Comparison of ENCODE assay signal across 10 cellular contexts in genomic region chr1:6360517-6360916, GRCh38. TPM values are rescaled to one million over a fixed set of nuclear protein-coding genes. Genes with fewer than 3 reads are reported as not detected.
DNase-seq lines count a peak whose midpoint lies in the region; ATAC-seq and TF ChIP-seq lines count a peak whose summit lies in the region.
"Had no signal": no experiment of that assay in that cellular context is flagged by ENCODE, and none has a peak within 500 bp of the region (broad histone marks: within the 10 kb centered on the region; RNA-seq: fewer than 3 reads in every experiment).

No MANE protein-coding gene starts in this region.

- peaks cover 13 to 31% of the 10 kb centered on the region in 2 donors for H3K4me1 ChIP-seq in left lung

- POLR2A ChIA-PET in activated CD4-positive, alpha-beta memory T cell treated with anti-CD3 and anti-CD28 coated beads for 36 hours (lab: Charles Lee), result interaction anchor here (3.9 kb wide), 1 partner anchor 33 kb away, joined by 34 read pairs; the partner anchor contains the start of gene ACOT7

- H3K4me3 ChIP-seq in left lung, result no peak overlapping the region

- no peak for ATAC-seq in left lung
- ATAC-seq in stimulated activated naive B cell treated with anti-CD40 and anti-IgM and Interleukin-4, amounts not matched to agents 10 μg/mL and 1 μg/mL and 100 μg/mL, for 72 hours (replicated peaks), result no peak
- ATAC-seq in GM21786 (IDR thresholded peaks at IDR 0.05; ENCODE audit: unreplicated experiment), result no peak

- no peaks in the 10 kb centered on the region for H3K9me3 Mint-ChIP-seq in T-helper 1 cell treated with Interleukin-12 subunit alpha and Interleukin-12 subunit beta and Interleukin-4 antibody, amounts not matched to agents 30 μg/mL and 1 μg/mL, for 36 hours
- no peaks in the 10 kb centered on the region for H3K9me3 Mint-ChIP-seq in activated CD4-positive, alpha-beta memory T cell treated with anti-CD3 and anti-CD28 coated beads for 36 hours
- no peaks in the 10 kb centered on the region for H3K9me3 Mint-ChIP-seq in stimulated activated naive B cell treated with anti-CD40 and anti-IgM and Interleukin-4, amounts not matched to agents 10 μg/mL and 1 μg/mL and 100 μg/mL, for 72 hours

- no peak for DNase-seq in T-helper 1 cell
- no peak for DNase-seq in activated CD4-positive, alpha-beta memory T cell treated with anti-CD3 and anti-CD28 coated beads for 36 hours
- DNase-seq in left lung, result no peak
- DNase-seq in stimulated activated naive B cell treated with anti-CD40 and anti-IgM and Interleukin-4, amounts not matched to agents 10 μg/mL and 1 μg/mL and 100 μg/mL, for 72 hours, result no peak
- no peak for DNase-seq in stimulated activated naive CD4-positive, alpha-beta T cell (lab: John Stamatoyannopoulos, UW)
- no peak for DNase-seq in NCI-H526 treated with DMSO at 0.1 percent for 48 hours (lab: John Stamatoyannopoulos, UW)
- DNase-seq: midbrain, NCI-H1436 treated with DMSO at 0.1 percent for 48 hours had no signal

- no peaks in the 10 kb centered on the region for H3K27me3 Mint-ChIP-seq in T-helper 1 cell treated with Interleukin-12 subunit alpha and Interleukin-12 subunit beta and Interleukin-4 antibody, amounts not matched to agents 30 μg/mL and 1 μg/mL, for 36 hours (ENCODE audit: low read depth)
- H3K27me3 Mint-ChIP-seq in activated CD4-positive, alpha-beta memory T cell treated with anti-CD3 and anti-CD28 coated beads for 36 hours, result no peaks in the 10 kb centered on the region
- no peaks in the 10 kb centered on the region for H3K27me3 Mint-ChIP-seq in stimulated activated naive B cell treated with anti-CD40 and anti-IgM and Interleukin-4, amounts not matched to agents 10 μg/mL and 1 μg/mL and 100 μg/mL, for 72 hours

- peaks cover 34% of the 10 kb centered on the region for H3K4me1 Mint-ChIP-seq in T-helper 1 cell treated with Interleukin-12 subunit alpha and Interleukin-12 subunit beta and Interleukin-4 antibody, amounts not matched to agents 30 μg/mL and 1 μg/mL, for 36 hours (ENCODE audit: low read depth)
- H3K4me1 Mint-ChIP-seq in activated CD4-positive, alpha-beta memory T cell treated with anti-CD3 and anti-CD28 coated beads for 36 hours (ENCODE audit: low read depth), result peaks cover 48% of the 10 kb centered on the region
- H3K4me1 Mint-ChIP-seq in stimulated activated naive B cell treated with anti-CD40 and anti-IgM and Interleukin-4, amounts not matched to agents 10 μg/mL and 1 μg/mL and 100 μg/mL, for 72 hours, result peaks cover 17 to 23% of the 10 kb centered on the region in 2 donors

- H3K27ac Mint-ChIP-seq in T-helper 1 cell treated with Interleukin-12 subunit alpha and Interleukin-12 subunit beta and Interleukin-4 antibody, amounts not matched to agents 30 μg/mL and 1 μg/mL, for 36 hours, result peak overlapping the region; percentile 68
- peak overlapping the region; percentile 71 for H3K27ac Mint-ChIP-seq in activated CD4-positive, alpha-beta memory T cell treated with anti-CD3 and anti-CD28 coated beads for 36 hours
- H3K27ac Mint-ChIP-seq in stimulated activated naive B cell treated with anti-CD40 and anti-IgM and Interleukin-4, amounts not matched to agents 10 μg/mL and 1 μg/mL and 100 μg/mL, for 72 hours, result peak overlapping the region; percentile 63

- TF ChIP-seq CTCF in left lung (IDR thresholded peaks at IDR 0.05), result no peak

- H3K4me3 Mint-ChIP-seq in T-helper 1 cell treated with Interleukin-12 subunit alpha and Interleukin-12 subunit beta and Interleukin-4 antibody, amounts not matched to agents 30 μg/mL and 1 μg/mL, for 36 hours, result no peak overlapping the region
- H3K4me3 Mint-ChIP-seq in activated CD4-positive, alpha-beta memory T cell treated with anti-CD3 and anti-CD28 coated beads for 36 hours, result no peak overlapping the region
- peak overlapping the region; percentile 19 to 37 for H3K4me3 Mint-ChIP-seq in stimulated activated naive B cell treated with anti-CD40 and anti-IgM and Interleukin-4, amounts not matched to agents 10 μg/mL and 1 μg/mL and 100 μg/mL, for 72 hours

- peak overlapping the region; percentile 81 to 84 for H3K27ac ChIP-seq in left lung

- H3K36me3 Mint-ChIP-seq in T-helper 1 cell treated with Interleukin-12 subunit alpha and Interleukin-12 subunit beta and Interleukin-4 antibody, amounts not matched to agents 30 μg/mL and 1 μg/mL, for 36 hours (ENCODE audit: low read depth), result peaks cover 2% of the 10 kb centered on the region
- H3K36me3 Mint-ChIP-seq in activated CD4-positive, alpha-beta memory T cell treated with anti-CD3 and anti-CD28 coated beads for 36 hours, result no peaks in the 10 kb centered on the region
- H3K36me3 Mint-ChIP-seq in stimulated activated naive B cell treated with anti-CD40 and anti-IgM and Interleukin-4, amounts not matched to agents 10 μg/mL and 1 μg/mL and 100 μg/mL, for 72 hours, result peaks cover 0 to 4% of the 10 kb centered on the region in 2 donors

- H3K9me3 ChIP-seq in left lung, result no peaks in the 10 kb centered on the region

- no peaks in the 10 kb centered on the region for H3K36me3 ChIP-seq in left lung

- intact Hi-C loops in activated CD4-positive, alpha-beta memory T cell treated with anti-CD3 and anti-CD28 coated beads for 36 hours (cut with micrococcal nuclease), result no loop called here
- intact Hi-C loops in left lung (cut with DNase I), result loop anchor here in 1 of 2 donors (5.0 kb wide), 1 partner anchor 42 kb away; no protein-coding TSS in a partner anchor

- CTCF ChIA-PET in activated CD4-positive, alpha-beta memory T cell treated with anti-CD3 and anti-CD28 coated beads for 36 hours (lab: Charles Lee), result interaction anchor here (0.7 to 7.7 kb wide), 5 partner anchors 12 to 78 kb away, joined by 3 to 47 read pairs (median 5); partner anchors contain the start of genes ACOT7 and HES2

- no peaks in the 10 kb centered on the region for H3K27me3 ChIP-seq in left lung

RNA-seq across cellular contexts. Expression of gene ACOT7, which starts 33.0 kb away (rescaled TPM):
- total RNA-seq in activated CD4-positive, alpha-beta memory T cell treated with anti-CD3 and anti-CD28 coated beads for 36 hours, result 10 to 100 TPM; 93.8 to 94.6 TPM
- 10 to 100 TPM; 28.8 to 30.1 TPM for total RNA-seq in left lung

RNA-seq across cellular contexts. Expression of gene HES2, which starts 59.2 kb away (rescaled TPM):
- total RNA-seq in activated CD4-positive, alpha-beta memory T cell treated with anti-CD3 and anti-CD28 coated beads for 36 hours, result under 1 TPM in 1 of 2 experiments, not detected in 1; 0.07 TPM
- 1 to 10 TPM; 1.6 to 6.6 TPM for total RNA-seq in left lung

Comparison
In these comparisons a context has a peak if more than half of its experiments do, and no peak if none do; other contexts are left out.
1. H3K4me3 Mint-ChIP-seq: peak in stimulated activated naive B cell treated with anti-CD40 and anti-IgM and Interleukin-4, amounts not matched to agents 10 μg/mL and 1 μg/mL and 100 μg/mL, for 72 hours (2 of 2); none in T-helper 1 cell treated with Interleukin-12 subunit alpha and Interleukin-12 subunit beta and Interleukin-4 antibody, amounts not matched to agents 30 μg/mL and 1 μg/mL, for 36 hours (single experiment) and activated CD4-positive, alpha-beta memory T cell treated with anti-CD3 and anti-CD28 coated beads for 36 hours (single experiment).
2. Peak in every context shown above with its lines, with median percentiles within 50 percentile points of each other: H3K27ac Mint-ChIP-seq.